Comparison of ENCODE assay signal across 2 cellular contexts in the genomic region with DNA sequence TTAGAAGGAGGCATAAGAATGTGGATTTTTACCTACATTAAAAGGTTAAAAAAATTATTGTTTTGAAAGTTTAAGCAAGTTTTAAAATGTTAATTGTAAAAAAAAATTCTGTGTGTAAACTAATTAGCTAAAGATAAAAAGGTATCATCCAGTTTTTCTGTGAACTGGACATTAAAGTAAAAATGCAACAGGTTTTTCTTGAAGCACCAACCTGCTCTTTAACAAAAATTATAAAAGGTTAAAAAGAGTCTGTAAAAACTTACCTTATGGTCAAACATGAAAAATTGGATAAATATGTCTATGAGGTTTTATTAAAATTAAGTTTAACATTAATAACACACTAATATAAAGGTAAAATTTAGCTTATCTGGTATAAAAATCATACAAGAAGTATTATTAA. TPM values are rescaled to one million over a fixed set of nuclear protein-coding genes. Genes with fewer than 3 reads are reported as not detected.
"Had no signal": no experiment of that assay in that cellular context is flagged by ENCODE, and none has a peak within 500 bp of the region (broad histone marks: within the 10 kb centered on the region; RNA-seq: fewer than 3 reads in every experiment).

No MANE protein-coding gene starts in this region.

RNA-seq across cellular contexts. Expression of a gene that starts 48.7 kb away (rescaled TPM):
- total RNA-seq: HT-29, HT1080 had no signal
